11 cellular contexts compared by ENCODE assay signal in genomic region chr10:92972066-92972870, GRCh38.
DNase-seq lines count a peak whose midpoint lies in the region; ATAC-seq and TF ChIP-seq lines count a peak whose summit lies in the region.
"Had no signal": no experiment of that assay in that cellular context is flagged by ENCODE, and none has a peak within 500 bp of the region (broad histone marks: within the 10 kb centered on the region; RNA-seq: fewer than 3 reads in every experiment).

No MANE protein-coding gene starts in this region.

- 52% methylated on average over 3 of the region's 3 CpGs for WGBS in hepatocyte (ENCODE audit: low lambda C conversion rate, missing lambda C conversion rate)

- H3K4me1 Mint-ChIP-seq in activated naive CD8-positive, alpha-beta T cell treated with anti-CD3 and anti-CD28 coated beads, Interleukin-2, amount 50 U/mL, for 24 hours, result peaks cover 4% of the 10 kb centered on the region

- no TSS peak for BruUV-seq in A673 (replicated peaks; lab: Mats Ljungman, UMichigan)

- CTCF ChIA-PET in A673 (lab: Charles Lee), result interaction anchor here (1.1 kb wide), 1 partner anchor 511 kb away, joined by 5 read pairs; no protein-coding TSS in a partner anchor

- H3K4me1 ChIP-seq in A673 (ENCODE audit: insufficient read depth, low read length, poor library complexity, severe bottlenecking) (no peaks in the 10 kb centered on the region), hepatocyte (ENCODE audit: insufficient read depth) (peaks cover 2% of the 10 kb centered on the region)
- H3K4me1 ChIP-seq: suprapubic skin had no signal

- no peaks in the 10 kb centered on the region for H4K20me1 ChIP-seq in hepatocyte (ENCODE audit: insufficient read depth, poor library complexity, severe bottlenecking)

- TF ChIP-seq CTCF in A673 (conservative IDR thresholded peaks at IDR 0.05; ENCODE audit: low read depth, low read length), result no peak
- TF ChIP-seq CTCF in hepatocyte (IDR thresholded peaks at IDR 0.05; ENCODE audit: poor library complexity), result no peak

- no peaks in the 10 kb centered on the region for H3K27me3 Mint-ChIP-seq in activated naive CD8-positive, alpha-beta T cell treated with anti-CD3 and anti-CD28 coated beads, Interleukin-2, amount 50 U/mL, for 24 hours

- no peaks in the 10 kb centered on the region for H3K27me3 ChIP-seq in A673 (replicated peaks; ENCODE audit: insufficient read depth, low read depth, low read length, poor library complexity)
- no peaks in the 10 kb centered on the region for H3K27me3 ChIP-seq in hepatocyte
- H3K27me3 ChIP-seq: suprapubic skin had no signal

- POLR2A ChIA-PET in A673 (lab: Charles Lee; ENCODE audit: low non-redundant PET), result no interaction called here

- peak overlapping the region; percentile 12 for H3K4me2 ChIP-seq in hepatocyte

- intact Hi-C loops in A673 (cut with micrococcal nuclease; ENCODE audit: unreplicated experiment), result no loop called here

- H3K36me3 ChIP-seq in A673 (ENCODE audit: insufficient read depth, low read length, poor library complexity, severe bottlenecking) (no peaks in the 10 kb centered on the region), hepatocyte (replicated peaks; ENCODE audit: insufficient read depth, low read depth) (no peaks in the 10 kb centered on the region)

- H3K27ac ChIP-seq in A673 (ENCODE audit: low read depth, low read length, poor library complexity, severe bottlenecking) (no peak overlapping the region), hepatocyte (peak overlapping the region; percentile 58)
- H3K27ac ChIP-seq: SK-N-MC, suprapubic skin had no signal

- no peaks in the 10 kb centered on the region for H3K9me3 Mint-ChIP-seq in activated naive CD8-positive, alpha-beta T cell treated with anti-CD3 and anti-CD28 coated beads, Interleukin-2, amount 50 U/mL, for 24 hours

- peak; percentile 34 for DNase-seq in A673 (ENCODE audit: low spot score)
- peak; percentile 37 for DNase-seq in HK-2 (ENCODE audit: unreplicated experiment)
- DNase-seq in UCSD-AML1 (lab: John Stamatoyannopoulos, UW; ENCODE audit: unreplicated experiment), result peak; percentile 16
- peak; percentile 67 for DNase-seq in hepatocyte (ENCODE audit: low spot score)
- DNase-seq in cerebellum (ENCODE audit: low spot score), result no peak
- DNase-seq in NCI-H774 (lab: John Stamatoyannopoulos, UW), result no peak
- no peak for DNase-seq in activated naive CD8-positive, alpha-beta T cell treated with anti-CD3 and anti-CD28 coated beads, Interleukin-2, amount 50 U/mL, for 24 hours
- DNase-seq: hypothalamus had no signal

- H3K4me3 Mint-ChIP-seq in activated naive CD8-positive, alpha-beta T cell treated with anti-CD3 and anti-CD28 coated beads, Interleukin-2, amount 50 U/mL, for 24 hours, result no peak overlapping the region

- H3K4me3 ChIP-seq in A673 (ENCODE audit: low read depth, low read length, poor library complexity, severe bottlenecking), result no peak overlapping the region
- no peak overlapping the region for H3K4me3 ChIP-seq in hepatocyte
- H3K4me3 ChIP-seq: SK-N-MC, suprapubic skin had no signal

- H3K27ac Mint-ChIP-seq in activated naive CD8-positive, alpha-beta T cell treated with anti-CD3 and anti-CD28 coated beads, Interleukin-2, amount 50 U/mL, for 24 hours, result no peak overlapping the region

- peaks cover 37% of the 10 kb centered on the region for H3K36me3 Mint-ChIP-seq in activated naive CD8-positive, alpha-beta T cell treated with anti-CD3 and anti-CD28 coated beads, Interleukin-2, amount 50 U/mL, for 24 hours (ENCODE audit: low read depth)

- ATAC-seq in HG03039 (IDR thresholded peaks at IDR 0.05; ENCODE audit: unreplicated experiment), result no peak
- ATAC-seq in activated naive CD8-positive, alpha-beta T cell treated with anti-CD3 and anti-CD28 coated beads, Interleukin-2, amount 50 U/mL, for 24 hours, result no peak

- no peaks in the 10 kb centered on the region for H3K9me3 ChIP-seq in A673 (ENCODE audit: low read depth, low read length, poor library complexity, severe bottlenecking)
- no peaks in the 10 kb centered on the region for H3K9me3 ChIP-seq in hepatocyte (ENCODE audit: low read depth)
- H3K9me3 ChIP-seq: suprapubic skin had no signal

- H2AFZ ChIP-seq in hepatocyte, result no peak overlapping the region

- no peaks in the 10 kb centered on the region for H3K9me2 ChIP-seq in hepatocyte (replicated peaks; ENCODE audit: insufficient read depth)

- H3K79me2 ChIP-seq in hepatocyte, result no peaks in the 10 kb centered on the region

Comparison
In these comparisons a context has a peak if more than half of its experiments do, and no peak if none do; other contexts are left out.
1. DNase-seq: peak in A673 (single experiment), HK-2 (single experiment), UCSD-AML1 (single experiment) and hepatocyte (single experiment); none in cerebellum (single experiment), NCI-H774 (single experiment) and activated naive CD8-positive, alpha-beta T cell treated with anti-CD3 and anti-CD28 coated beads, Interleukin-2, amount 50 U/mL, for 24 hours (single experiment).